In genomic region chr17:63699638-63700527, GRCh38 we compare ENCODE assay signal across 8 cellular contexts. TPM values are rescaled to one million over a fixed set of nuclear protein-coding genes. Genes with fewer than 3 reads are reported as not detected.
A peak's percentile ranks its signal among the peaks of the same experiment; 100 is the strongest.
DNase-seq lines count a peak whose midpoint lies in the region; ATAC-seq and TF ChIP-seq lines count a peak whose summit lies in the region.

TSS of gene LIMD2 (minus strand) at chr17:63700125. CDS start at chr17:63699298, 827 bp downstream.

- H3K36me3 Mint-ChIP-seq in activated CD8-positive, alpha-beta T cell treated with anti-CD3 and anti-CD28 coated beads for 36 hours (ENCODE audit: low read depth): peaks cover 50% of the 10 kb centered on the region

- H3K36me3 ChIP-seq in ES-I3 (ENCODE audit: insufficient read depth, low read length): peaks cover 3% of the 10 kb centered on the region; the same call in 1 of the 2 replicates
- peaks cover 31% of the 10 kb centered on the region for H3K36me3 ChIP-seq in effector memory CD4-positive, alpha-beta T cell (ENCODE audit: control insufficient read depth, insufficient read depth, low read length)

- H3K27me3 Mint-ChIP-seq in activated CD8-positive, alpha-beta T cell treated with anti-CD3 and anti-CD28 coated beads for 36 hours: no peaks in the 10 kb centered on the region

- intact Hi-C loops in activated CD8-positive, alpha-beta T cell treated with anti-CD3 and anti-CD28 coated beads for 36 hours (cut with micrococcal nuclease): loop anchor here (5.0 kb wide), 2 partner anchors 78 to 132 kb away; partner anchors contain the start of gene MAP3K3

- no peak for TF ChIP-seq CTCF in activated CD8-positive, alpha-beta T cell treated with anti-CD3 and anti-CD28 coated beads for 36 hours (IDR thresholded peaks at IDR 0.05)

- H3K4me3 ChIP-seq in effector memory CD4-positive, alpha-beta T cell (ENCODE audit: insufficient read depth, low read depth, low read length, poor library complexity, severe bottlenecking): peak within 1 kb of the TSS; percentile 80

- H3K9ac ChIP-seq in ES-I3 (ENCODE audit: low read depth, low read length): peak within 1 kb of the TSS; percentile 66

- no peaks in the 10 kb centered on the region for H3K9me3 Mint-ChIP-seq in activated CD8-positive, alpha-beta T cell treated with anti-CD3 and anti-CD28 coated beads for 36 hours

- peaks cover 21% of the 10 kb centered on the region; the same call in 1 of the 2 replicates for H3K4me1 ChIP-seq in ES-I3 (ENCODE audit: insufficient read depth, low read length)
- peaks cover 75% of the 10 kb centered on the region for H3K4me1 ChIP-seq in effector memory CD4-positive, alpha-beta T cell (ENCODE audit: control insufficient read depth, insufficient read depth, low read length, poor library complexity, severe bottlenecking)

- POLR2A ChIA-PET in activated CD8-positive, alpha-beta T cell treated with anti-CD3 and anti-CD28 coated beads for 36 hours (lab: Charles Lee): interaction anchor here (0.6 to 11.3 kb wide), 12 partner anchors 10 to 142 kb away, joined by 3 to 96 read pairs (median 6); partner anchors contain the start of genes CCDC47, DDX42, MAP3K3 and STRADA

- H3K27ac ChIP-seq in effector memory CD4-positive, alpha-beta T cell (ENCODE audit: insufficient read depth, low read length, poor library complexity, severe bottlenecking): peak within 1 kb of the TSS; percentile 86

- peak; percentile 18 for ATAC-seq in HG02678 (IDR thresholded peaks at IDR 0.05; ENCODE audit: unreplicated experiment)
- ATAC-seq in activated CD8-positive, alpha-beta T cell treated with anti-CD3 and anti-CD28 coated beads for 36 hours: peak; percentile 8

- H3K27me3 ChIP-seq in effector memory CD4-positive, alpha-beta T cell (replicated peaks; ENCODE audit: control insufficient read depth, insufficient read depth, low read length, poor library complexity, severe bottlenecking): no peaks in the 10 kb centered on the region

- peak; percentile 64 for DNase-seq in NCI-H2227 treated with DMSO at 0.1 percent for 48 hours (lab: John Stamatoyannopoulos, UW)
- DNase-seq in activated CD8-positive, alpha-beta T cell treated with anti-CD3 and anti-CD28 coated beads for 36 hours: peak; percentile 87
- DNase-seq in effector memory CD4-positive, alpha-beta T cell: peak; percentile 77 to 79 (median 78)
- DNase-seq in mucosa of gallbladder (ENCODE audit: low spot score): peak; percentile 42
- DNase-seq in stimulated activated CD8-positive, alpha-beta memory T cell treated with anti-CD3 and anti-CD28 coated beads, Interleukin-4, amount 100 ng/mL, for 48 hours: peak; percentile 84
- DNase-seq in NCI-H524 treated with DMSO at 0.1 percent for 48 hours (lab: John Stamatoyannopoulos, UW): no peak

- CTCF ChIA-PET in activated CD8-positive, alpha-beta T cell treated with anti-CD3 and anti-CD28 coated beads for 36 hours (lab: Charles Lee): no interaction called here

- H3K27ac Mint-ChIP-seq in activated CD8-positive, alpha-beta T cell treated with anti-CD3 and anti-CD28 coated beads for 36 hours: peak within 1 kb of the TSS; percentile 99

- peak within 1 kb of the TSS; percentile 92 for H3K4me3 Mint-ChIP-seq in activated CD8-positive, alpha-beta T cell treated with anti-CD3 and anti-CD28 coated beads for 36 hours

- H3K4me1 Mint-ChIP-seq in activated CD8-positive, alpha-beta T cell treated with anti-CD3 and anti-CD28 coated beads for 36 hours (ENCODE audit: low read depth): peaks cover 57% of the 10 kb centered on the region

- no peaks in the 10 kb centered on the region for H3K9me3 ChIP-seq in ES-I3 (ENCODE audit: control insufficient read depth, insufficient read depth, low read length)
- no peaks in the 10 kb centered on the region for H3K9me3 ChIP-seq in effector memory CD4-positive, alpha-beta T cell (ENCODE audit: control insufficient read depth, low read length)

RNA-seq across cellular contexts. Expression of gene LIMD2, which starts in this region (rescaled TPM):
- 100 to 1,000 TPM; 143 to 145 TPM for total RNA-seq in activated CD8-positive, alpha-beta T cell treated with anti-CD3 and anti-CD28 coated beads for 36 hours
- total RNA-seq in mucosa of gallbladder: 19.0 TPM
